Comparison of ENCODE assay signal across 19 cellular contexts in genomic region chr9:79917417-79917816, GRCh38.
A peak's percentile ranks its signal among the peaks of the same experiment; 100 is the strongest.
DNase-seq lines count a peak whose midpoint lies in the region; ATAC-seq and TF ChIP-seq lines count a peak whose summit lies in the region.
"Had no signal": no experiment of that assay in that cellular context is flagged by ENCODE, and none has a peak within 500 bp of the region (broad histone marks: within the 10 kb centered on the region; RNA-seq: fewer than 3 reads in every experiment).

No MANE protein-coding gene starts in this region.

- H3K9me3 Mint-ChIP-seq in activated T-cell treated with anti-CD3 and anti-CD28 coated beads, Interleukin-2, amount 50 U/mL, for 4 hours, result no peaks in the 10 kb centered on the region

- H3K36me3 ChIP-seq in suprapubic skin, result no peaks in the 10 kb centered on the region
- H3K36me3 ChIP-seq: BLaER1 had no signal

- H3K4me1 Mint-ChIP-seq in activated T-cell treated with anti-CD3 and anti-CD28 coated beads, Interleukin-2, amount 50 U/mL, for 4 hours (ENCODE audit: low read depth), result no peaks in the 10 kb centered on the region
- H3K4me1 Mint-ChIP-seq: CD4-positive, alpha-beta memory T cell had no signal

- TF ChIP-seq EP300 in suprapubic skin (IDR thresholded peaks at IDR 0.05), result no peak

- TF ChIP-seq CTCF in AG10803 (conservative IDR thresholded peaks at IDR 0.05; ENCODE audit: low read length), result no peak
- TF ChIP-seq CTCF in suprapubic skin (IDR thresholded peaks at IDR 0.05), result no peak

- H3K9me3 ChIP-seq in suprapubic skin, result no peaks in the 10 kb centered on the region

- H3K4me3 ChIP-seq in AG10803 (ENCODE audit: low read length) (no peak overlapping the region), suprapubic skin (no peak overlapping the region)
- H3K4me3 ChIP-seq: BLaER1, SK-N-MC had no signal

- no peak overlapping the region for H3K27ac ChIP-seq in suprapubic skin
- H3K27ac ChIP-seq: BLaER1, SK-N-MC had no signal

- no peaks in the 10 kb centered on the region for H3K4me1 ChIP-seq in suprapubic skin
- H3K4me1 ChIP-seq: BLaER1 had no signal

- H3K27me3 ChIP-seq in suprapubic skin, result no peaks in the 10 kb centered on the region
- H3K27me3 ChIP-seq: BLaER1 had no signal

- H3K36me3 Mint-ChIP-seq in activated T-cell treated with anti-CD3 and anti-CD28 coated beads, Interleukin-2, amount 50 U/mL, for 4 hours (ENCODE audit: insufficient read depth), result no peaks in the 10 kb centered on the region
- H3K36me3 Mint-ChIP-seq: CD4-positive, alpha-beta memory T cell had no signal

- WGBS in suprapubic skin, result 70% methylated on average over 4 of the region's 4 CpGs

- no peak for ATAC-seq in activated T-cell treated with anti-CD3 and anti-CD28 coated beads, Interleukin-2, amount 50 U/mL, for 4 hours

- H3K4me3 Mint-ChIP-seq in activated T-cell treated with anti-CD3 and anti-CD28 coated beads, Interleukin-2, amount 50 U/mL, for 4 hours, result no peak overlapping the region
- H3K4me3 Mint-ChIP-seq: CD4-positive, alpha-beta memory T cell had no signal

- no peaks in the 10 kb centered on the region for H3K27me3 Mint-ChIP-seq in activated T-cell treated with anti-CD3 and anti-CD28 coated beads, Interleukin-2, amount 50 U/mL, for 4 hours (ENCODE audit: low read depth)

- DNase-seq in AG10803 (ENCODE audit: low read depth) (peak; percentile 3), LHCN-M2 (ENCODE audit: low read depth) (peak; percentile 64), fibroblast of gingiva (ENCODE audit: low read depth) (peak; percentile 51), retina (peak; percentile 37), NCI-H524 treated with DMSO at 0.1 percent for 48 hours (lab: John Stamatoyannopoulos, UW) (no peak), suprapubic skin (ENCODE audit: low spot score in 2 of 2) (no peak)
- no peak for DNase-seq in activated T-cell treated with anti-CD3 and anti-CD28 coated beads, Interleukin-2, amount 50 U/mL, for 4 hours
- DNase-seq: CD4-positive, alpha-beta memory T cell; DMS153; GF-D8; KG1; NCI-H1930; NCI-H2171; NCI-H446; NCI-H69; OCI-M1; SHP77 had no signal

- TF ChIP-seq POLR2A in suprapubic skin (IDR thresholded peaks at IDR 0.05), result no peak

Comparison
In these comparisons a context has a peak if more than half of its experiments do, and no peak if none do; other contexts are left out.
1. DNase-seq: peak in AG10803 (single experiment), LHCN-M2 (single experiment), fibroblast of gingiva (single experiment) and retina (single experiment); none in NCI-H524 treated with DMSO at 0.1 percent for 48 hours (single experiment), suprapubic skin (0 of 2) and activated T-cell treated with anti-CD3 and anti-CD28 coated beads, Interleukin-2, amount 50 U/mL, for 4 hours (single experiment).